ENCODE assay signal across 29 cellular contexts in genomic region chr12:31366104-31366621, GRCh38.
"Had no signal": no experiment of that assay in that cellular context is flagged by ENCODE, and none has a peak within 500 bp of the region (broad histone marks: within the 10 kb centered on the region; RNA-seq: fewer than 3 reads in every experiment).

No MANE protein-coding gene starts in this region.

- H3K27me3 ChIP-seq: ascending aorta, breast epithelium, cardiac muscle cell, colonic mucosa, esophagus muscularis mucosa, foreskin keratinocyte, gastrocnemius medialis, heart left ventricle had no signal

- H3K4me1 ChIP-seq: breast epithelium had no signal

- H3K27ac ChIP-seq: ascending aorta, breast epithelium, cardiac muscle cell, colonic mucosa, esophagus muscularis mucosa, foreskin keratinocyte, gastrocnemius medialis, heart left ventricle had no signal

- H3K36me3 ChIP-seq: ascending aorta, breast epithelium, cardiac muscle cell, colonic mucosa, esophagus muscularis mucosa, gastrocnemius medialis, heart left ventricle had no signal

- DNase-seq: activated CD4-positive, alpha-beta memory T cell treated with anti-CD3 and anti-CD28 coated beads, Interleukin-2, amount 10 ng/mL, durations not matched to agents 7 days and 5 days; activated CD4-positive, alpha-beta T cell treated with anti-CD3 and anti-CD28 coated beads for 1 hour; activated CD4-positive, alpha-beta T cell treated with anti-CD3 and anti-CD28 coated beads for 4 hours; activated CD4-positive, alpha-beta T cell treated with anti-CD3 and anti-CD28 coated beads, Interleukin-2, amount 10 ng/mL, durations not matched to agents 7 days and 5 days; activated CD4-positive, alpha-beta T cell treated with anti-CD3 and anti-CD28 coated beads, Interleukin-2, amount 50 U/mL, for 4 hours; activated CD8-positive, alpha-beta memory T cell treated with anti-CD3 and anti-CD28 coated beads, Interleukin-2, amount 50 U/mL, for 48 hours; activated gamma-delta T cell; activated naive CD4-positive, alpha-beta T cell; activated naive CD4-positive, alpha-beta T cell treated with anti-CD3 and anti-CD28 coated beads, Interleukin-2, amount 10 ng/mL, durations not matched to agents 7 days and 5 days; activated naive CD8-positive, alpha-beta T cell treated with anti-CD3 and anti-CD28 coated beads, Interleukin-2, amount 10 ng/mL, durations not matched to agents 7 days and 5 days; activated T-cell treated with anti-CD3 and anti-CD28 coated beads for 4 hours; activated T-cell treated with anti-CD3 and anti-CD28 coated beads, Interleukin-2, amount 50 U/mL, for 24 hours; activated T-cell treated with anti-CD3 and anti-CD28 coated beads, Interleukin-2, amount 50 U/mL, for 72 hours; central memory CD4-positive, alpha-beta T cell; cerebellar nuclear complex; colonic mucosa; effector memory CD4-positive, alpha-beta T cell; erythroblast; foreskin keratinocyte; gastrocnemius medialis; glutamatergic neuron; heart left ventricle; T-helper 17 cell; T1000 had no signal

- H3K9me3 ChIP-seq: ascending aorta, breast epithelium, colonic mucosa, esophagus muscularis mucosa, gastrocnemius medialis, heart left ventricle had no signal

- ATAC-seq: activated naive CD4-positive, alpha-beta T cell treated with anti-CD3 and anti-CD28 coated beads, Interleukin-2, amount 50 U/mL, for 72 hours; activated T-cell treated with anti-CD3 and anti-CD28 coated beads, Interleukin-2, amount 50 U/mL, for 72 hours; foreskin keratinocyte; gastrocnemius medialis; heart left ventricle; T-helper 17 cell had no signal

- H3K4me3 ChIP-seq: ascending aorta, breast epithelium, cardiac muscle cell, colonic mucosa, esophagus muscularis mucosa, gastrocnemius medialis, heart left ventricle had no signal
